Comparison of ENCODE assay signal across 14 cellular contexts in genomic region chr4:122539861-122540465, GRCh38.
DNase-seq lines count a peak whose midpoint lies in the region; ATAC-seq and TF ChIP-seq lines count a peak whose summit lies in the region.
"Had no signal": no experiment of that assay in that cellular context is flagged by ENCODE, and none has a peak within 500 bp of the region (broad histone marks: within the 10 kb centered on the region; RNA-seq: fewer than 3 reads in every experiment).

No MANE protein-coding gene starts in this region.

- H4K20me1 ChIP-seq in PC-9 (ENCODE audit: insufficient read depth): no peaks in the 10 kb centered on the region
- H4K20me1 ChIP-seq: BLaER1 had no signal

- peaks cover 19% of the 10 kb centered on the region for H3K4me1 ChIP-seq in PC-9 (replicated peaks; ENCODE audit: insufficient read depth)
- H3K4me1 ChIP-seq: BLaER1, Peyer's patch had no signal

- CTCF ChIA-PET in PC-9 (lab: Charles Lee): no interaction called here

- no peaks in the 10 kb centered on the region for H3K36me3 Mint-ChIP-seq in immature natural killer cell

- intact Hi-C loops in PC-9 (cut with micrococcal nuclease; ENCODE audit: unreplicated experiment): no loop called here

- peaks cover 0 to 3% (median 0%) of the 10 kb centered on the region in 3 donors for H3K27me3 Mint-ChIP-seq in immature natural killer cell (ENCODE audit: low read depth in 3 of 3)

- H3K4me3 Mint-ChIP-seq in immature natural killer cell: no peak overlapping the region
- H3K4me3 Mint-ChIP-seq: neural crest cell had no signal

- DNase-seq in A172 (ENCODE audit: low spot score) (peak; percentile 61), PC-9 (no peak), dermis blood vessel endothelial cell (peak; percentile 63), DMS53 (lab: John Stamatoyannopoulos, UW) (no peak), immature natural killer cell (no peak)
- DNase-seq: activated CD4-positive, alpha-beta T cell treated with anti-CD3 and anti-CD28 coated beads for 1 hour; left colon; NCI-H187; Peyer's patch had no signal

- H2AFZ ChIP-seq in PC-9: no peak overlapping the region

- no peak overlapping the region for H3K4me3 ChIP-seq in PC-9
- H3K4me3 ChIP-seq: BLaER1, Peyer's patch had no signal

- no peaks in the 10 kb centered on the region; the same call in none of the 2 replicates for H3K9me3 ChIP-seq in PC-9 (ENCODE audit: insufficient read depth, low read depth)
- H3K9me3 ChIP-seq: Peyer's patch had no signal

- POLR2A ChIA-PET in PC-9 (lab: Charles Lee; ENCODE audit: unreplicated experiment): no interaction called here

- H3K79me2 ChIP-seq in PC-9 (ENCODE audit: low read depth): no peaks in the 10 kb centered on the region

- ATAC-seq in GM18868 (IDR thresholded peaks at IDR 0.05; ENCODE audit: unreplicated experiment): peak; percentile 31
- ATAC-seq in HG02870 (IDR thresholded peaks at IDR 0.05; ENCODE audit: unreplicated experiment): no peak
- no peak for ATAC-seq in GM18519 (IDR thresholded peaks at IDR 0.05; ENCODE audit: low FRiP score, unreplicated experiment)
- ATAC-seq: left colon had no signal

- H3K36me3 ChIP-seq in PC-9 (ENCODE audit: low read depth): no peaks in the 10 kb centered on the region
- H3K36me3 ChIP-seq: BLaER1, Peyer's patch had no signal

- no peaks in the 10 kb centered on the region for H3K4me1 Mint-ChIP-seq in immature natural killer cell
- H3K4me1 Mint-ChIP-seq: neural crest cell had no signal

- H3K9me2 ChIP-seq in PC-9 (ENCODE audit: insufficient read depth): no peaks in the 10 kb centered on the region

- BruUV-seq in PC-9 (replicated peaks; lab: Mats Ljungman, UMichigan): no TSS peak

- H3K27ac ChIP-seq in PC-9: peak overlapping the region; percentile 23
- H3K27ac ChIP-seq: BLaER1, Peyer's patch had no signal

- H3K4me2 ChIP-seq in PC-9: peak overlapping the region; percentile 12
- H3K4me2 ChIP-seq: BLaER1 had no signal

- peaks cover 0 to 4% (median 0%) of the 10 kb centered on the region in 6 donors for H3K9me3 Mint-ChIP-seq in immature natural killer cell

- no peak overlapping the region for H3K27ac Mint-ChIP-seq in immature natural killer cell

- H3K27me3 ChIP-seq in PC-9 (ENCODE audit: insufficient read depth, low read depth): no peaks in the 10 kb centered on the region
- H3K27me3 ChIP-seq: BLaER1, Peyer's patch had no signal

- 0 out of 2 replicates have a peak, but pooled peaks cover 5% of the 10 kb centered on the region for H3F3A ChIP-seq in PC-9 (ENCODE audit: insufficient read depth, low read depth)

- no peak for TF ChIP-seq CTCF in PC-9 (conservative IDR thresholded peaks at IDR 0.05)

Comparison
In these comparisons a context has a peak if more than half of its experiments do, and no peak if none do; other contexts are left out.
1. DNase-seq: peak in A172 (single experiment) and dermis blood vessel endothelial cell (single experiment); none in PC-9 (0 of 2), DMS53 (single experiment) and immature natural killer cell (0 of 3).